In the genomic region with DNA sequence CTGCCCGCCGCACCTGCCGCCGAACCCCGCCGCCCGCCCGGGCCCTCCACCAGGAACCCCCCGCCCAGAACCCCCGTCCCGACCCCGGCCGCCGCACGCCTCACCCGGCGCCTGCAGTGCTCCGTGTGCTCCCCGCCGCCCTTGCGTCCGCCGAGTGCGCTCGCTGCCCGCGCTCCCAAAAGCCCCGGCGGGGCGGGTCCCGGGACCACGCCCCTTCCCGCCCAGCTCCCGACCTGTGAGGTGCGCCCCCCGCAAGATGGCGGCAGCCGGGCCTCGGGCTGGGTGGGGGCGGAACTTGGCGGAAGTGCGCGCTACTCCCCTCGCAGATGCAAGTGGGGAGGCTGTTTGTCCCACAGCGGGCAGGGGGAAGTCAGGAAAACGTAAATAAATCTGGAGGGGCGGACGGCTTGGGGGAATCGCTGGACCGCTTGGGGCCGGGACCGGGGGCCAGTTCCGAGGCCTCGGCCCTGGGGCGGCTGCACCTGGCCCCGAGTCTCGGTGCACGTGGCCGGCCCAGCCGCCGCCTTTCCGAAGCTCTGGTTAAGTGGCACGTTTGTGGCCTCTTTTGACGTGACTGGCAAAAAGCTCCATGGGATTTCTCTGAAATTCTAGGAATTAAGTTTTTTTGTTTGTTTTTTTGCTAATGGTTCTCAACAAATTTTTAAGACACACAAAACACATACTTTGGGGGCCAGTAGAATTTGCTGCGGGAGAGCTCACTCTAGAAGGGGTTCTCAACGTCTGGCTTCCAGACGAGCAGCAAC, we compare ENCODE assay signal across 1 cellular context.
A peak's percentile ranks its signal among the peaks of the same experiment; 100 is the strongest.
TF ChIP-seq lines count a peak whose summit lies in the region.

Gene EZR (minus strand): TSS at position 156 of the 764 bp plus-strand sequence. CDS start 1,275 bp downstream, outside the sequence.

TF ChIP-seq in HepG2, 621 proteins besides CTCF, POLR2A, EP300 and RAD21 (continued from another document and continues in another):
- TF ChIP-seq ZNF367 (CRISPR knock-in tag; IDR thresholded peaks at IDR 0.05; ENCODE audit: borderline replicate concordance): peak; percentile 91
- TF ChIP-seq ASH2L (IDR thresholded peaks at IDR 0.05; ENCODE audit: insufficient read length, low read depth, low read length): peak; percentile 29
- TF ChIP-seq ZFP41 (CRISPR knock-in tag; IDR thresholded peaks at IDR 0.05; ENCODE audit: borderline replicate concordance): 0 out of 2 replicates have a peak, but pooled peaks have one; percentile 71
- TF ChIP-seq, protein P1, sequence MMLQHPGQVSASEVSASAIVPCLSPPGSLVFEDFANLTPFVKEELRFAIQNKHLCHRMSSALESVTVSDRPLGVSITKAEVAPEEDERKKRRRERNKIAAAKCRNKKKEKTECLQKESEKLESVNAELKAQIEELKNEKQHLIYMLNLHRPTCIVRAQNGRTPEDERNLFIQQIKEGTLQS (CRISPR knock-in tag; IDR thresholded peaks at IDR 0.05): no peak; the same call in 1 of the 2 replicates
- TF ChIP-seq SYNCRIP (IDR thresholded peaks at IDR 0.05; ENCODE audit: insufficient read depth, low read depth, low read length): no peak
- TF ChIP-seq, protein P2, sequence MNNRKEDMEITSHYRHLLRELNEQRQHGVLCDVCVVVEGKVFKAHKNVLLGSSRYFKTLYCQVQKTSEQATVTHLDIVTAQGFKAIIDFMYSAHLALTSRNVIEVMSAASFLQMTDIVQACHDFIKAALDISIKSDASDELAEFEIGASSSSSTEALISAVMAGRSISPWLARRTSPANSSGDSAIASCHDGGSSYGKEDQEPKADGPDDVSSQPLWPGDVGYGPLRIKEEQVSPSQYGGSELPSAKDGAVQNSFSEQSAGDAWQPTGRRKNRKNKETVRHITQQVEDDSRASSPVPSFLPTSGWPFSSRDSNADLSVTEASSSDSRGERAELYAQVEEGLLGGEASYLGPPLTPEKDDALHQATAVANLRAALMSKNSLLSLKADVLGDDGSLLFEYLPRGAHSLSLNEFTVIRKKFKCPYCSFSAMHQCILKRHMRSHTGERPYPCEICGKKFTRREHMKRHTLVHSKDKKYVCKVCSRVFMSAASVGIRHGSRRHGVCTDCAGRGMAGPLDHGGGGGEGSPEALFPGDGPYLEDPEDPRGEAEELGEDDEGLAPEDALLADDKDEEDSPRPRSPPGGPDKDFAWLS (CRISPR knock-in tag; IDR thresholded peaks at IDR 0.05; ENCODE audit: borderline replicate concordance): no peak
- no peak for TF ChIP-seq CHD2 (IDR thresholded peaks at IDR 0.05; ENCODE audit: low read depth, low read length)
- no peak for TF ChIP-seq HMGA1 (CRISPR knock-in tag; conservative IDR thresholded peaks at IDR 0.05)
- TF ChIP-seq, protein P3, sequence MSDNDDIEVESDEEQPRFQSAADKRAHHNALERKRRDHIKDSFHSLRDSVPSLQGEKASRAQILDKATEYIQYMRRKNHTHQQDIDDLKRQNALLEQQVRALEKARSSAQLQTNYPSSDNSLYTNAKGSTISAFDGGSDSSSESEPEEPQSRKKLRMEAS (IDR thresholded peaks at IDR 0.05): peak; percentile 93
- no peak for TF ChIP-seq SRSF4 (IDR thresholded peaks at IDR 0.05; ENCODE audit: low read depth, low read length, poor library complexity, severe bottlenecking)
- TF ChIP-seq ZNF260 (CRISPR knock-in tag; IDR thresholded peaks at IDR 0.05; ENCODE audit: borderline replicate concordance, low read depth): no peak
- peak; percentile 88; the same call in 1 of the 2 replicates for TF ChIP-seq KAT8 (CRISPR knock-in tag; IDR thresholded peaks at IDR 0.05)
- TF ChIP-seq SAFB2 (CRISPR knock-in tag; IDR thresholded peaks at IDR 0.05; ENCODE audit: borderline replicate concordance, low read depth): 0 out of 2 replicates have a peak, but pooled peaks have one; percentile 72
- TF ChIP-seq, protein P4, sequence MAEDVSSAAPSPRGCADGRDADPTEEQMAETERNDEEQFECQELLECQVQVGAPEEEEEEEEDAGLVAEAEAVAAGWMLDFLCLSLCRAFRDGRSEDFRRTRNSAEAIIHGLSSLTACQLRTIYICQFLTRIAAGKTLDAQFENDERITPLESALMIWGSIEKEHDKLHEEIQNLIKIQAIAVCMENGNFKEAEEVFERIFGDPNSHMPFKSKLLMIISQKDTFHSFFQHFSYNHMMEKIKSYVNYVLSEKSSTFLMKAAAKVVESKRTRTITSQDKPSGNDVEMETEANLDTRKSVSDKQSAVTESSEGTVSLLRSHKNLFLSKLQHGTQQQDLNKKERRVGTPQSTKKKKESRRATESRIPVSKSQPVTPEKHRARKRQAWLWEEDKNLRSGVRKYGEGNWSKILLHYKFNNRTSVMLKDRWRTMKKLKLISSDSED (CRISPR knock-in tag; IDR thresholded peaks at IDR 0.05): no peak
- TF ChIP-seq ZBTB42 (CRISPR knock-in tag; IDR thresholded peaks at IDR 0.05): peak; percentile 77; the same call in 1 of the 2 replicates
- no peak for TF ChIP-seq ZNF430 (CRISPR knock-in tag; IDR thresholded peaks at IDR 0.05)
- TF ChIP-seq TBP (CRISPR knock-in tag; IDR thresholded peaks at IDR 0.05): no peak
- TF ChIP-seq, protein P5, sequence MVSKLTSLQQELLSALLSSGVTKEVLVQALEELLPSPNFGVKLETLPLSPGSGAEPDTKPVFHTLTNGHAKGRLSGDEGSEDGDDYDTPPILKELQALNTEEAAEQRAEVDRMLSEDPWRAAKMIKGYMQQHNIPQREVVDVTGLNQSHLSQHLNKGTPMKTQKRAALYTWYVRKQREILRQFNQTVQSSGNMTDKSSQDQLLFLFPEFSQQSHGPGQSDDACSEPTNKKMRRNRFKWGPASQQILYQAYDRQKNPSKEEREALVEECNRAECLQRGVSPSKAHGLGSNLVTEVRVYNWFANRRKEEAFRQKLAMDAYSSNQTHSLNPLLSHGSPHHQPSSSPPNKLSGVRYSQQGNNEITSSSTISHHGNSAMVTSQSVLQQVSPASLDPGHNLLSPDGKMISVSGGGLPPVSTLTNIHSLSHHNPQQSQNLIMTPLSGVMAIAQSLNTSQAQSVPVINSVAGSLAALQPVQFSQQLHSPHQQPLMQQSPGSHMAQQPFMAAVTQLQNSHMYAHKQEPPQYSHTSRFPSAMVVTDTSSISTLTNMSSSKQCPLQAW (CRISPR knock-in tag; IDR thresholded peaks at IDR 0.05): no peak
- no peak; the same call in 1 of the 2 replicates for TF ChIP-seq ZNF567 (CRISPR knock-in tag; IDR thresholded peaks at IDR 0.05; ENCODE audit: borderline replicate concordance)
- TF ChIP-seq GATAD1 (CRISPR knock-in tag; IDR thresholded peaks at IDR 0.05): peak; percentile 14; the same call in 1 of the 2 replicates
- TF ChIP-seq ZFP37 (CRISPR knock-in tag; IDR thresholded peaks at IDR 0.05; ENCODE audit: borderline replicate concordance): 0 out of 2 replicates have a peak, but pooled peaks have one; percentile 61
- TF ChIP-seq ZNF496 (CRISPR knock-in tag; IDR thresholded peaks at IDR 0.05; ENCODE audit: insufficient replicate concordance): no peak
- no peak for TF ChIP-seq ATM (IDR thresholded peaks at IDR 0.05; ENCODE audit: borderline replicate concordance)
- no peak; the same call in 1 of the 2 replicates for TF ChIP-seq XBP1 (CRISPR knock-in tag; IDR thresholded peaks at IDR 0.05)
- TF ChIP-seq, protein P6, sequence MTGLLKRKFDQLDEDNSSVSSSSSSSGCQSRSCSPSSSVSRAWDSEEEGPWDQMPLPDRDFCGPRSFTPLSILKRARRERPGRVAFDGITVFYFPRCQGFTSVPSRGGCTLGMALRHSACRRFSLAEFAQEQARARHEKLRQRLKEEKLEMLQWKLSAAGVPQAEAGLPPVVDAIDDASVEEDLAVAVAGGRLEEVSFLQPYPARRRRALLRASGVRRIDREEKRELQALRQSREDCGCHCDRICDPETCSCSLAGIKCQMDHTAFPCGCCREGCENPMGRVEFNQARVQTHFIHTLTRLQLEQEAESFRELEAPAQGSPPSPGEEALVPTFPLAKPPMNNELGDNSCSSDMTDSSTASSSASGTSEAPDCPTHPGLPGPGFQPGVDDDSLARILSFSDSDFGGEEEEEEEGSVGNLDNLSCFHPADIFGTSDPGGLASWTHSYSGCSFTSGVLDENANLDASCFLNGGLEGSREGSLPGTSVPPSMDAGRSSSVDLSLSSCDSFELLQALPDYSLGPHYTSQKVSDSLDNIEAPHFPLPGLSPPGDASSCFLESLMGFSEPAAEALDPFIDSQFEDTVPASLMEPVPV (CRISPR knock-in tag; IDR thresholded peaks at IDR 0.05): peak; percentile 95
- TF ChIP-seq NKX3-1 (CRISPR knock-in tag; IDR thresholded peaks at IDR 0.05): peak; percentile 96
- TF ChIP-seq ZZZ3 (CRISPR knock-in tag; IDR thresholded peaks at IDR 0.05; ENCODE audit: borderline replicate concordance): no peak
- TF ChIP-seq, protein P7, sequence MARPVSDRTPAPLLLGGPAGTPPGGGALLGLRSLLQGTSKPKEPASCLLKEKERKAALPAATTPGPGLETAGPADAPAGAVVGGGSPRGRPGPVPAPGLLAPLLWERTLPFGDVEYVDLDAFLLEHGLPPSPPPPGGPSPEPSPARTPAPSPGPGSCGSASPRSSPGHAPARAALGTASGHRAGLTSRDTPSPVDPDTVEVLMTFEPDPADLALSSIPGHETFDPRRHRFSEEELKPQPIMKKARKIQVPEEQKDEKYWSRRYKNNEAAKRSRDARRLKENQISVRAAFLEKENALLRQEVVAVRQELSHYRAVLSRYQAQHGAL (CRISPR knock-in tag; IDR thresholded peaks at IDR 0.05; ENCODE audit: not compliant biosample characterization): peak; percentile 75
- 0 out of 2 replicates have a peak, but pooled peaks have one; percentile 51 for TF ChIP-seq ZNF614 (CRISPR knock-in tag; IDR thresholded peaks at IDR 0.05; ENCODE audit: borderline replicate concordance)
- TF ChIP-seq, protein P8, sequence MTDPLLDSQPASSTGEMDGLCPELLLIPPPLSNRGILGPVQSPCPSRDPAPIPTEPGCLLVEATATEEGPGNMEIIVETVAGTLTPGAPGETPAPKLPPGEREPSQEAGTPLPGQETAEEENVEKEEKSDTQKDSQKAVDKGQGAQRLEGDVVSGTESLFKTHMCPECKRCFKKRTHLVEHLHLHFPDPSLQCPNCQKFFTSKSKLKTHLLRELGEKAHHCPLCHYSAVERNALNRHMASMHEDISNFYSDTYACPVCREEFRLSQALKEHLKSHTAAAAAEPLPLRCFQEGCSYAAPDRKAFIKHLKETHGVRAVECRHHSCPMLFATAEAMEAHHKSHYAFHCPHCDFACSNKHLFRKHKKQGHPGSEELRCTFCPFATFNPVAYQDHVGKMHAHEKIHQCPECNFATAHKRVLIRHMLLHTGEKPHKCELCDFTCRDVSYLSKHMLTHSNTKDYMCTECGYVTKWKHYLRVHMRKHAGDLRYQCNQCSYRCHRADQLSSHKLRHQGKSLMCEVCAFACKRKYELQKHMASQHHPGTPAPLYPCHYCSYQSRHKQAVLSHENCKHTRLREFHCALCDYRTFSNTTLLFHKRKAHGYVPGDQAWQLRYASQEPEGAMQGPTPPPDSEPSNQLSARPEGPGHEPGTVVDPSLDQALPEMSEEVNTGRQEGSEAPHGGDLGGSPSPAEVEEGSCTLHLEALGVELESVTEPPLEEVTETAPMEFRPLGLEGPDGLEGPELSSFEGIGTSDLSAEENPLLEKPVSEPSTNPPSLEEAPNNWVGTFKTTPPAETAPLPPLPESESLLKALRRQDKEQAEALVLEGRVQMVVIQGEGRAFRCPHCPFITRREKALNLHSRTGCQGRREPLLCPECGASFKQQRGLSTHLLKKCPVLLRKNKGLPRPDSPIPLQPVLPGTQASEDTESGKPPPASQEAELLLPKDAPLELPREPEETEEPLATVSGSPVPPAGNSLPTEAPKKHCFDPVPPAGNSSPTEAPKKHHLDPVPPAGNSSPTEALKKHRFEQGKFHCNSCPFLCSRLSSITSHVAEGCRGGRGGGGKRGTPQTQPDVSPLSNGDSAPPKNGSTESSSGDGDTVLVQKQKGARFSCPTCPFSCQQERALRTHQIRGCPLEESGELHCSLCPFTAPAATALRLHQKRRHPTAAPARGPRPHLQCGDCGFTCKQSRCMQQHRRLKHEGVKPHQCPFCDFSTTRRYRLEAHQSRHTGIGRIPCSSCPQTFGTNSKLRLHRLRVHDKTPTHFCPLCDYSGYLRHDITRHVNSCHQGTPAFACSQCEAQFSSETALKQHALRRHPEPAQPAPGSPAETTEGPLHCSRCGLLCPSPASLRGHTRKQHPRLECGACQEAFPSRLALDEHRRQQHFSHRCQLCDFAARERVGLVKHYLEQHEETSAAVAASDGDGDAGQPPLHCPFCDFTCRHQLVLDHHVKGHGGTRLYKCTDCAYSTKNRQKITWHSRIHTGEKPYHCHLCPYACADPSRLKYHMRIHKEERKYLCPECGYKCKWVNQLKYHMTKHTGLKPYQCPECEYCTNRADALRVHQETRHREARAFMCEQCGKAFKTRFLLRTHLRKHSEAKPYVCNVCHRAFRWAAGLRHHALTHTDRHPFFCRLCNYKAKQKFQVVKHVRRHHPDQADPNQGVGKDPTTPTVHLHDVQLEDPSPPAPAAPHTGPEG (CRISPR knock-in tag; IDR thresholded peaks at IDR 0.05): peak; percentile 81
- no peak; the same call in 1 of the 2 replicates for TF ChIP-seq ZNF75D (CRISPR knock-in tag; IDR thresholded peaks at IDR 0.05; ENCODE audit: borderline replicate concordance)
- 0 out of 2 replicates have a peak, but pooled peaks have one; percentile 63 for TF ChIP-seq ZNF83 (CRISPR knock-in tag; IDR thresholded peaks at IDR 0.05; ENCODE audit: borderline replicate concordance)
- TF ChIP-seq NFYB (CRISPR knock-in tag; IDR thresholded peaks at IDR 0.05): no peak
- no peak for TF ChIP-seq ZNF354B (CRISPR knock-in tag; IDR thresholded peaks at IDR 0.05)
- TF ChIP-seq ZNF17 (CRISPR knock-in tag; IDR thresholded peaks at IDR 0.05): no peak; the same call in 1 of the 2 replicates
- peak; percentile 79 for TF ChIP-seq ZNF740 (CRISPR knock-in tag; IDR thresholded peaks at IDR 0.05)
- TF ChIP-seq CREB1 (IDR thresholded peaks at IDR 0.05): no peak
- no peak for TF ChIP-seq CREB1 (CRISPR knock-in tag; IDR thresholded peaks at IDR 0.05)
- no peak for TF ChIP-seq RELA (CRISPR knock-in tag; IDR thresholded peaks at IDR 0.05)
- TF ChIP-seq ZBTB7B (CRISPR knock-in tag; IDR thresholded peaks at IDR 0.05): peak; percentile 82; the same call in 1 of the 2 replicates
- TF ChIP-seq KLF9 (CRISPR knock-in tag; IDR thresholded peaks at IDR 0.05; ENCODE audit: low read depth): no peak
- peak; percentile 93 for TF ChIP-seq YEATS4 (CRISPR knock-in tag; IDR thresholded peaks at IDR 0.05; ENCODE audit: borderline replicate concordance)
- TF ChIP-seq ZNF33B (CRISPR knock-in tag; IDR thresholded peaks at IDR 0.05): peak; percentile 94; the same call in 1 of the 2 replicates
- 0 out of 2 replicates have a peak, but pooled peaks have one; percentile 28 for TF ChIP-seq ZNF546 (CRISPR knock-in tag; conservative IDR thresholded peaks at IDR 0.05)
- TF ChIP-seq SNAPC5 (CRISPR knock-in tag; IDR thresholded peaks at IDR 0.05; ENCODE audit: borderline replicate concordance): peak; percentile 89; the same call in 1 of the 2 replicates
- TF ChIP-seq, protein P9, sequence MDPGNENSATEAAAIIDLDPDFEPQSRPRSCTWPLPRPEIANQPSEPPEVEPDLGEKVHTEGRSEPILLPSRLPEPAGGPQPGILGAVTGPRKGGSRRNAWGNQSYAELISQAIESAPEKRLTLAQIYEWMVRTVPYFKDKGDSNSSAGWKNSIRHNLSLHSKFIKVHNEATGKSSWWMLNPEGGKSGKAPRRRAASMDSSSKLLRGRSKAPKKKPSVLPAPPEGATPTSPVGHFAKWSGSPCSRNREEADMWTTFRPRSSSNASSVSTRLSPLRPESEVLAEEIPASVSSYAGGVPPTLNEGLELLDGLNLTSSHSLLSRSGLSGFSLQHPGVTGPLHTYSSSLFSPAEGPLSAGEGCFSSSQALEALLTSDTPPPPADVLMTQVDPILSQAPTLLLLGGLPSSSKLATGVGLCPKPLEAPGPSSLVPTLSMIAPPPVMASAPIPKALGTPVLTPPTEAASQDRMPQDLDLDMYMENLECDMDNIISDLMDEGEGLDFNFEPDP (CRISPR knock-in tag; conservative IDR thresholded peaks at IDR 0.05): peak; percentile 98
- no peak for TF ChIP-seq GTF2F1 (IDR thresholded peaks at IDR 0.05; ENCODE audit: low read length)
